In genomic region chr6:39279539-39279938, GRCh38 we compare ENCODE assay signal across 1 cellular context.
TF ChIP-seq lines count a peak whose summit lies in the region.

No MANE protein-coding gene starts in this region.

TF ChIP-seq in HCT116, 20 proteins besides CTCF, POLR2A, EP300 and RAD21 (continued from another document):
- TF ChIP-seq POLR2AphosphoS5 (IDR thresholded peaks at IDR 0.05; ENCODE audit: low read depth, low read length) (no peak), JUND (IDR thresholded peaks at IDR 0.05) (no peak), ZFX (IDR thresholded peaks at IDR 0.05) (no peak), CBX3 (IDR thresholded peaks at IDR 0.05; ENCODE audit: low read depth) (no peak), ATF3 (IDR thresholded peaks at IDR 0.05) (no peak), ELF1 (IDR thresholded peaks at IDR 0.05; ENCODE audit: borderline replicate concordance, low read depth) (no peak), CEBPB (IDR thresholded peaks at IDR 0.05; ENCODE audit: low read depth) (no peak), SIN3A (IDR thresholded peaks at IDR 0.05; ENCODE audit: low read depth) (no peak), YY1 (IDR thresholded peaks at IDR 0.05; ENCODE audit: extremely low read depth, insufficient replicate concordance, low read depth, low read length) (no peak), EGR1 (IDR thresholded peaks at IDR 0.05; ENCODE audit: low read depth) (no peak), FOSL1 (IDR thresholded peaks at IDR 0.05; ENCODE audit: low read depth) (no peak)
